2 cellular contexts compared by ENCODE assay signal in genomic region chr5:67627079-67627478, GRCh38.
DNase-seq lines count a peak whose midpoint lies in the region; ATAC-seq, FAIRE-seq and TF ChIP-seq lines count a peak whose summit lies in the region.
"Not testable (repeated sequence)": the region's sequence is repeated elsewhere in the genome, so short reads cannot be mapped to it uniquely, and the experiment has no call there.

No MANE protein-coding gene starts in this region.

- not testable (repeated sequence) for H3K36me3 ChIP-seq in HEK293 (ENCODE audit: control insufficient read depth in 2 of 2, insufficient read depth in 1 of 2, low read length in 2 of 2); K562 (ENCODE audit: control insufficient read depth, insufficient read depth, low read length)

- H3K4me2 ChIP-seq in K562 (ENCODE audit: insufficient read depth, low read length), result not testable (repeated sequence)

- not testable (repeated sequence) for H3K4me1 ChIP-seq in HEK293 (ENCODE audit: control insufficient read depth, insufficient read depth, low read length); K562 (replicated peaks in 1 of 2; ENCODE audit: control insufficient read depth in 2 of 2, insufficient read depth in 2 of 2, low read length in 2 of 2)

- intact Hi-C loops in K562 (cut with micrococcal nuclease), result not testable (repeated sequence)

- H3K27me3 ChIP-seq in K562 (ENCODE audit: control insufficient read depth in 2 of 2, insufficient read depth in 2 of 2, low read length in 2 of 2), result not testable (repeated sequence)

- not testable (repeated sequence) for H3K27ac ChIP-seq in HEK293 (ENCODE audit: extremely low read depth, low read depth, low read length); K562 (ENCODE audit: extremely low read depth, low read depth, low read length)

- H3K9ac ChIP-seq in K562 (ENCODE audit: insufficient read depth in 1 of 2, low read depth in 2 of 2, low read length in 2 of 2), result not testable (repeated sequence)

- TF ChIP-seq RAD21 in K562 (CRISPR knock-in tag; conservative IDR thresholded peaks at IDR 0.05 in 1 of 2, IDR thresholded peaks at IDR 0.05 in 1 of 2), result not testable (repeated sequence)

- POLR2A ChIA-PET in HEK293 (lab: Yijun Ruan, JAX), result not testable (repeated sequence)
- POLR2A ChIA-PET in K562 (lab: Yijun Ruan, JAX), result interaction anchor here (0.6 to 0.7 kb wide), 2 partner anchors 36 to 164 kb away, joined by 3 to 5 read pairs; no protein-coding TSS in a partner anchor

- in situ Hi-C loops in K562 (cut with MboI), result not testable (repeated sequence)

- not testable (repeated sequence) for TF ChIP-seq POLR2A in K562 (conservative IDR thresholded peaks at IDR 0.05)

- not testable (repeated sequence) for ATAC-seq in K562

- H4K20me1 ChIP-seq in K562 (replicated peaks; ENCODE audit: control insufficient read depth, insufficient read depth, low read length), result not testable (repeated sequence)

- BruUV-seq in K562 (replicated peaks; lab: Mats Ljungman, UMichigan), result not testable (repeated sequence)

- not testable (repeated sequence) for FAIRE-seq in K562 (lab: Jason Lieb, UNC)

- not testable (repeated sequence) for TF ChIP-seq EP300 in K562 (IDR thresholded peaks at IDR 0.05; ENCODE audit: low read length)

- H3K4me3 ChIP-seq in HEK293 (ENCODE audit: low read depth, low read length); K562: not testable (repeated sequence)

- H2AFZ ChIP-seq in K562 (ENCODE audit: low read depth, low read length), result not testable (repeated sequence)

- CTCF ChIA-PET in HEK293 (lab: Yijun Ruan, JAX); K562 (lab: Yijun Ruan, JAX; ENCODE audit: low intra/inter-chr PET ratio): not testable (repeated sequence)

- H3K9me1 ChIP-seq in K562 (ENCODE audit: control insufficient read depth, insufficient read depth, low read length), result not testable (repeated sequence)

- not testable (repeated sequence) for DNase-seq in K562 (ENCODE audit: extremely low read depth in 1 of 4, low spot score in 3 of 4)

- H3K79me2 ChIP-seq in K562 (ENCODE audit: control insufficient read depth, insufficient read depth, low read length), result not testable (repeated sequence)

- TF ChIP-seq CTCF in HEK293 (tag by site-specific recombination; IDR thresholded peaks at IDR 0.05); K562 (IDR thresholded peaks at IDR 0.05 in 2 of 3, conservative IDR thresholded peaks at IDR 0.05 in 1 of 3; ENCODE audit: insufficient read depth in 2 of 3, low read depth in 1 of 3, low read length in 3 of 3): not testable (repeated sequence)

- not testable (repeated sequence) for H3K9me3 ChIP-seq in HEK293 (ENCODE audit: control insufficient read depth, insufficient read depth, low read depth, low read length); K562 (replicated peaks; ENCODE audit: control insufficient read depth, insufficient read depth, low read depth, low read length)

TF ChIP-seq in HEK293, 187 proteins besides CTCF, POLR2A, EP300 and RAD21:
- 0 out of 2 replicates have a peak, but pooled peaks have one; percentile 24 for TF ChIP-seq ZNF580 (tag by site-specific recombination; IDR thresholded peaks at IDR 0.05)
- TF ChIP-seq ZNF280D (tag by site-specific recombination; IDR thresholded peaks at IDR 0.05), result peak; percentile 86; the same call in 1 of the 2 replicates
- TF ChIP-seq ZNF146 (tag by site-specific recombination; IDR thresholded peaks at IDR 0.05), result peak; percentile 89

TF ChIP-seq in K562, 482 proteins besides CTCF, POLR2A, EP300 and RAD21:
- peak; percentile 25 for TF ChIP-seq ZNF146 (CRISPR knock-in tag; IDR thresholded peaks at IDR 0.05; ENCODE audit: unreplicated experiment)
